ENCODE assay signal across 10 cellular contexts in genomic region chr16:2905988-2906387, GRCh38. TPM values are rescaled to one million over a fixed set of nuclear protein-coding genes. Genes with fewer than 3 reads are reported as not detected.
DNase-seq lines count a peak whose midpoint lies in the region; ATAC-seq and TF ChIP-seq lines count a peak whose summit lies in the region.
"Had no signal": no experiment of that assay in that cellular context is flagged by ENCODE, and none has a peak within 500 bp of the region (broad histone marks: within the 10 kb centered on the region; RNA-seq: fewer than 3 reads in every experiment).

No MANE protein-coding gene starts in this region.

- no peak for TF ChIP-seq CTCF in CD8-positive, alpha-beta T cell (IDR thresholded peaks at IDR 0.05)
- TF ChIP-seq CTCF in LNCaP clone FGC (IDR thresholded peaks at IDR 0.05; ENCODE audit: control insufficient read depth, extremely low read depth, insufficient read depth) (no peak), chondrocyte (IDR thresholded peaks at IDR 0.05) (no peak), neural crest cell (conservative IDR thresholded peaks at IDR 0.05) (no peak)

- peaks cover 23% of the 10 kb centered on the region for H3K4me1 Mint-ChIP-seq in CD8-positive, alpha-beta T cell (ENCODE audit: low read depth)
- H3K4me1 Mint-ChIP-seq in chondrocyte (ENCODE audit: low read depth) (peaks cover 33% of the 10 kb centered on the region), neural crest cell (peaks cover 26% of the 10 kb centered on the region)

- peaks cover 11% of the 10 kb centered on the region for H3K4me1 ChIP-seq in CD8-positive, alpha-beta T cell (ENCODE audit: insufficient read depth, low read length)

- H3K27ac Mint-ChIP-seq in CD8-positive, alpha-beta T cell: peak overlapping the region; percentile 55
- H3K27ac Mint-ChIP-seq in chondrocyte (ENCODE audit: unreplicated experiment): peak overlapping the region; percentile 92
- peak overlapping the region; percentile 73 for H3K27ac Mint-ChIP-seq in neural crest cell (ENCODE audit: unreplicated experiment)

- H3K9me3 ChIP-seq in CD8-positive, alpha-beta T cell (ENCODE audit: low read length): no peaks in the 10 kb centered on the region

- DNase-seq in CD8-positive, alpha-beta T cell: no peak
- no peak for DNase-seq in LNCaP clone FGC (ENCODE audit: low read depth)
- DNase-seq in chondrocyte (ENCODE audit: low spot score): no peak
- DNase-seq in neural crest cell (ENCODE audit: low read depth, low spot score): no peak
- DNase-seq in C1 segment of cervical spinal cord (lab: John Stamatoyannopoulos, UW): no peak

- intact Hi-C loops in CD8-positive, alpha-beta T cell (cut with DNase I, micrococcal nuclease): loop anchor here (1.0 to 10.0 kb wide), 4 partner anchors 23 to 371 kb away; partner anchors contain the start of genes CEMP1 (in 1 of the 2), FLYWCH2 (in 1 of the 2) and PDPK1 (in 1 of the 2)

- peak overlapping the region; percentile 41 for H3K4me3 ChIP-seq in CD8-positive, alpha-beta T cell (ENCODE audit: low read depth, low read length)
- H3K4me3 ChIP-seq in LNCaP clone FGC (ENCODE audit: low read depth, low read length): peak overlapping the region; percentile 45

- no peak for ATAC-seq in CD8-positive, alpha-beta T cell
- no peak for ATAC-seq in GM21447 (IDR thresholded peaks at IDR 0.05; ENCODE audit: unreplicated experiment)
- ATAC-seq in GM18505 (IDR thresholded peaks at IDR 0.05; ENCODE audit: unreplicated experiment): no peak
- ATAC-seq in GM19455 (IDR thresholded peaks at IDR 0.05; ENCODE audit: unreplicated experiment): no peak

- H3K36me3 Mint-ChIP-seq in CD8-positive, alpha-beta T cell: no peaks in the 10 kb centered on the region
- H3K36me3 Mint-ChIP-seq in chondrocyte (ENCODE audit: low read depth) (no peaks in the 10 kb centered on the region), neural crest cell (ENCODE audit: low read depth) (peaks cover 3% of the 10 kb centered on the region)

- peak overlapping the region; percentile 91 for H3K4me3 Mint-ChIP-seq in CD8-positive, alpha-beta T cell
- peak overlapping the region; percentile 9 for H3K4me3 Mint-ChIP-seq in chondrocyte (ENCODE audit: unreplicated experiment)
- peak overlapping the region; percentile 97 for H3K4me3 Mint-ChIP-seq in neural crest cell

- POLR2A ChIA-PET in CD8-positive, alpha-beta T cell (lab: Charles Lee): interaction anchor here (0.6 kb wide), 1 partner anchor 14 kb away, joined by 3 read pairs; no protein-coding TSS in a partner anchor

- no peaks in the 10 kb centered on the region for H3K27me3 ChIP-seq in CD8-positive, alpha-beta T cell (ENCODE audit: insufficient read depth, low read length)

- no peaks in the 10 kb centered on the region for H3K36me3 ChIP-seq in CD8-positive, alpha-beta T cell (ENCODE audit: insufficient read depth, low read length)

- no peaks in the 10 kb centered on the region for H3K27me3 Mint-ChIP-seq in CD8-positive, alpha-beta T cell (ENCODE audit: low read depth)
- H3K27me3 Mint-ChIP-seq in chondrocyte (ENCODE audit: low read depth) (no peaks in the 10 kb centered on the region), neural crest cell (ENCODE audit: low read depth) (peaks cover 14% of the 10 kb centered on the region)

- H3K9me3 Mint-ChIP-seq in CD8-positive, alpha-beta T cell: no peaks in the 10 kb centered on the region
- H3K9me3 Mint-ChIP-seq in chondrocyte (ENCODE audit: low read depth) (no peaks in the 10 kb centered on the region), neural crest cell (peaks cover 5% of the 10 kb centered on the region)

- no peak overlapping the region for H3K27ac ChIP-seq in CD8-positive, alpha-beta T cell (ENCODE audit: low read depth, low read length)

- TF ChIP-seq POLR2A in GM18505 (IDR thresholded peaks at IDR 0.05; ENCODE audit: borderline replicate concordance, extremely low read depth, insufficient read depth, insufficient read length): no peak

- CTCF ChIA-PET in CD8-positive, alpha-beta T cell (lab: Charles Lee): interaction anchor here (0.9 to 3.5 kb wide), 8 partner anchors 9 to 67 kb away, joined by 3 to 23 read pairs (median 8); no protein-coding TSS in a partner anchor

RNA-seq across cellular contexts. Expression of gene FLYWCH1, which starts 5.7 kb away (rescaled TPM):
- 10 to 100 TPM; 89.1 to 92.6 TPM for total RNA-seq in CD8-positive, alpha-beta T cell
- total RNA-seq in chondrocyte (36.1 to 47.1 TPM (median 38.6 TPM) in 3 replicates), neural crest cell (26.4 and 26.7 TPM in 2 replicates)

RNA-seq across cellular contexts. Expression of gene FLYWCH2, which starts 23.0 kb away (rescaled TPM):
- 10 to 100 TPM in 1 of 2 experiments, 1 to 10 TPM in 1; 9.3 to 10.9 TPM for total RNA-seq in CD8-positive, alpha-beta T cell
- total RNA-seq in chondrocyte (33.4 to 43.1 TPM (median 34.7 TPM) in 3 replicates), neural crest cell (32.3 and 32.4 TPM in 2 replicates)

RNA-seq across cellular contexts. Expression of gene PRSS22, which starts 48.0 kb away (rescaled TPM):
- total RNA-seq in CD8-positive, alpha-beta T cell: 1 to 10 TPM; 2.1 to 2.4 TPM
- total RNA-seq in chondrocyte (not detected in 3 replicates), neural crest cell (not detected in 2 replicates)
- total RNA-seq: posterior vena cava had no signal

RNA-seq across cellular contexts. Expression of gene KREMEN2, which starts 58.1 kb away (rescaled TPM):
- total RNA-seq in CD8-positive, alpha-beta T cell: not detected
- total RNA-seq in chondrocyte (not detected in 3 replicates), neural crest cell (1.0 TPM in 2 replicates)
- total RNA-seq: posterior vena cava, subcutaneous adipose tissue had no signal

Comparison
In these comparisons a context has a peak if more than half of its experiments do, and no peak if none do; other contexts are left out.
1. H3K4me3 Mint-ChIP-seq: peak in every context shown above with its lines; median percentile 97 in neural crest cell; 91 in CD8-positive, alpha-beta T cell; 9 in chondrocyte.